8 cellular contexts compared by ENCODE assay signal in the genomic region with DNA sequence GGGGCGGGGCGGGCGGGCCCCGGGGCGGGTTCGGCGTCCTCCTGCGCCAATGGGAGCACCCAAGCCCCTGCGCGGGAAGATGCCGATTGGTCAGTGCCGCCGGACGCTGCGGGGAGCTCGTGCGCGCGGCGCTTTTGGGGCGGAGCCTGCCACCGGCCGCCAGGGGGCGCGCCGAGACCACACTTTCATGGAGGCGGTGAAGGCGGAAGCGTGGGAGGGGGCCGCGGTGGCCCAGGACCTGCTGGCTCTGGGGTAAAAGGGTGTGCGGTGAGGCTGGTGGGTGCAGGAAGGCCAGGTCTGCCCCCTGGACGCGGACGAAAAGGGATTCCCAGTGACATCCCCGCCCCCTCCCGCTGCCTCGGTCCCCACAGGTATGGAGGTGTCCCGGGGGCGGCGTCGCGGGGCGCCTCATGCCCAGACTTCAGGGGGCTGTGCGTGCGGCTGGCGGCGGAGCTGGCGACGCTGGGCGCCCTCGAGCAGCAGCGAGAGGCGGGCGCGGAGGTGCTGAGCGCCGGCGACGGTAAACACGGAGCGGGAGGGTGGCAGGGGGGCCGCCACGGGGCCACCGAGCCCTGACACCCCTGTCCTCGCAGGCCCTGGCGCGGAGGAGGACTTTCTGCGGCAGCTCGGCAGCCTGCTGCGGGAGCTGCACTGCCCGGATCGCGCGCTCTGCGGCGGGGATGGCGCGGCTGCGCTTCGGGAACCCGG. TPM values are rescaled to one million over a fixed set of nuclear protein-coding genes. Genes with fewer than 3 reads are reported as not detected.
DNase-seq lines count a peak whose midpoint lies in the region; ATAC-seq and TF ChIP-seq lines count a peak whose summit lies in the region.

Gene FAM98C (plus strand): TSS at position 127 of the 708 bp plus-strand sequence. CDS start 61 bp downstream, at position 188.

- H3K9me3 Mint-ChIP-seq in IgD-negative memory B cell: no peaks in the 10 kb centered on the region

- H3K4me1 Mint-ChIP-seq in IgD-negative memory B cell: peaks cover 4 to 8% (median 5%) of the 10 kb centered on the region in 3 donors

- peaks cover 6% of the 10 kb centered on the region for H3K36me3 Mint-ChIP-seq in IgD-negative memory B cell

- peak within 1 kb of the TSS; percentile 88 to 98 (median 94) for H3K4me3 Mint-ChIP-seq in IgD-negative memory B cell

- H3K27me3 ChIP-seq in mucosa of stomach (ENCODE audit: control insufficient read depth, insufficient read depth, low read length): peaks cover 4% of the 10 kb centered on the region

- H3K9ac ChIP-seq in mucosa of stomach (ENCODE audit: low read length): peak within 1 kb of the TSS; percentile 87

- TF ChIP-seq CTCF in epithelial cell of proximal tubule (conservative IDR thresholded peaks at IDR 0.05; ENCODE audit: low read depth, low read length): peak; percentile 81

- peaks cover 5% of the 10 kb centered on the region for H3K27me3 Mint-ChIP-seq in IgD-negative memory B cell

- DNase-seq in DMS153 (lab: John Stamatoyannopoulos, UW) (peak; percentile 96), OCI-M1 (lab: John Stamatoyannopoulos, UW) (peak; percentile 99), activated T-cell treated with anti-CD3 and anti-CD28 coated beads for 4 hours (peak; percentile 96), epithelial cell of proximal tubule (ENCODE audit: low read depth) (peak; percentile 42)
- DNase-seq in stimulated activated CD8-positive, alpha-beta memory T cell treated with anti-CD3 and anti-CD28 coated beads, Interleukin-7, amount 100 ng/mL, for 1 hour (ENCODE audit: low read depth in 2 of 2): peak; percentile 94

- no peaks in the 10 kb centered on the region for H3K36me3 ChIP-seq in mucosa of stomach (ENCODE audit: control insufficient read depth, insufficient read depth, low read length)

- H3K4me3 ChIP-seq in epithelial cell of proximal tubule (ENCODE audit: low read depth, low read length) (peak within 1 kb of the TSS; percentile 92), mucosa of stomach (ENCODE audit: low read length) (peak within 1 kb of the TSS; percentile 82)

- no peaks in the 10 kb centered on the region for H3K9me3 ChIP-seq in mucosa of stomach (ENCODE audit: control insufficient read depth, low read length)

- ATAC-seq in GM21529 (IDR thresholded peaks at IDR 0.05; ENCODE audit: unreplicated experiment): peak; percentile 88

- peaks cover 17% of the 10 kb centered on the region for H3K4me1 ChIP-seq in mucosa of stomach (ENCODE audit: control insufficient read depth, insufficient read depth, low read length)

- H3K27ac Mint-ChIP-seq in IgD-negative memory B cell: peak within 1 kb of the TSS; percentile 77 to 94 (median 80)

RNA-seq across cellular contexts. Expression of gene FAM98C, which starts in this region (rescaled TPM):
- 26.2 TPM for polyA plus RNA-seq in IgD-negative memory B cell
- total RNA-seq in epithelial cell of proximal tubule: 13.2 and 37.1 TPM in 2 replicates

Comparison
In these comparisons a context has a peak if more than half of its experiments do, and no peak if none do; other contexts are left out.
1. Peak in every context shown above with its lines: DNase-seq, ATAC-seq and H3K4me3 ChIP-seq.
2. DNase-seq: peak in every context shown above with its lines; median percentile 99 in OCI-M1; 96 in DMS153; 96 in activated T-cell treated with anti-CD3 and anti-CD28 coated beads for 4 hours; 94 in stimulated activated CD8-positive, alpha-beta memory T cell treated with anti-CD3 and anti-CD28 coated beads, Interleukin-7, amount 100 ng/mL, for 1 hour; 42 in epithelial cell of proximal tubule.